1 cellular context compared by ENCODE assay signal in genomic region chr3:196063456-196063855, GRCh38.
TF ChIP-seq lines count a peak whose summit lies in the region.

No MANE protein-coding gene starts in this region.

TF ChIP-seq in IMR-90, 13 proteins besides CTCF, POLR2A, EP300 and RAD21:
- TF ChIP-seq USF2 (IDR thresholded peaks at IDR 0.05; ENCODE audit: low read depth, low read length), result no peak
- TF ChIP-seq SMC3 (IDR thresholded peaks at IDR 0.05; ENCODE audit: low read depth, low read length), result no peak
- no peak for TF ChIP-seq CEBPB (IDR thresholded peaks at IDR 0.05; ENCODE audit: low read depth, low read length)
- no peak for TF ChIP-seq MAZ (IDR thresholded peaks at IDR 0.05; ENCODE audit: borderline replicate concordance, low read depth, low read length)
- peak; percentile 54; the same call in 1 of the 2 replicates for TF ChIP-seq BHLHE40 (IDR thresholded peaks at IDR 0.05; ENCODE audit: low read depth, low read length)
- TF ChIP-seq MAFK (IDR thresholded peaks at IDR 0.05; ENCODE audit: low read depth, low read length), result no peak
- no peak for TF ChIP-seq RFX5 (IDR thresholded peaks at IDR 0.05; ENCODE audit: low read depth, low read length)
